In genomic region chr18:35810505-35810904, GRCh38 we compare ENCODE assay signal across 17 cellular contexts.
"Had no signal": no experiment of that assay in that cellular context is flagged by ENCODE, and none has a peak within 500 bp of the region (broad histone marks: within the 10 kb centered on the region; RNA-seq: fewer than 3 reads in every experiment).

No MANE protein-coding gene starts in this region.

- H3K36me3 ChIP-seq: colonic mucosa had no signal

- DNase-seq: activated CD4-positive, alpha-beta T cell treated with anti-CD3 and anti-CD28 coated beads, Interleukin-2, amount 10 ng/mL, durations not matched to agents 24 days and 14 days; activated CD8-positive, alpha-beta T cell treated with anti-CD3 and anti-CD28 coated beads, Interleukin-2, amount 10 ng/mL, durations not matched to agents 7 days and 5 days; activated naive CD4-positive, alpha-beta T cell treated with anti-CD3 and anti-CD28 coated beads, Interleukin-2, amount 10 ng/mL, durations not matched to agents 7 days and 5 days; activated T-cell treated with anti-CD3 and anti-CD28 coated beads, Interleukin-2, amount 50 U/mL, for 24 hours; aorta; colonic mucosa; endodermal cell; foreskin fibroblast; mesenchymal stem cell; mucosa of descending colon; naive B cell; stimulated activated CD4-positive, alpha-beta T cell treated with anti-CD3 and anti-CD28 coated beads, Interleukin-4, amount 100 ng/mL, for 1 hour; T1000 had no signal

- H3K27ac ChIP-seq: colonic mucosa, epithelial cell of prostate, parathyroid adenoma had no signal

- H3K27me3 ChIP-seq: colonic mucosa had no signal

- H3K9me3 ChIP-seq: colonic mucosa, mucosa of descending colon had no signal

- H3K4me3 ChIP-seq: colonic mucosa, mucosa of descending colon, smooth muscle cell had no signal

- H3K4me1 ChIP-seq: colonic mucosa, parathyroid adenoma had no signal

- ATAC-seq: sciatic nerve had no signal
